1 cellular context compared by ENCODE assay signal in genomic region chr10:35838080-35838479, GRCh38.
TF ChIP-seq lines count a peak whose summit lies in the region.

No MANE protein-coding gene starts in this region.

TF ChIP-seq in neural cell, 6 proteins besides CTCF, POLR2A, EP300 and RAD21 (continued from another document):
- TF ChIP-seq, protein P1, sequence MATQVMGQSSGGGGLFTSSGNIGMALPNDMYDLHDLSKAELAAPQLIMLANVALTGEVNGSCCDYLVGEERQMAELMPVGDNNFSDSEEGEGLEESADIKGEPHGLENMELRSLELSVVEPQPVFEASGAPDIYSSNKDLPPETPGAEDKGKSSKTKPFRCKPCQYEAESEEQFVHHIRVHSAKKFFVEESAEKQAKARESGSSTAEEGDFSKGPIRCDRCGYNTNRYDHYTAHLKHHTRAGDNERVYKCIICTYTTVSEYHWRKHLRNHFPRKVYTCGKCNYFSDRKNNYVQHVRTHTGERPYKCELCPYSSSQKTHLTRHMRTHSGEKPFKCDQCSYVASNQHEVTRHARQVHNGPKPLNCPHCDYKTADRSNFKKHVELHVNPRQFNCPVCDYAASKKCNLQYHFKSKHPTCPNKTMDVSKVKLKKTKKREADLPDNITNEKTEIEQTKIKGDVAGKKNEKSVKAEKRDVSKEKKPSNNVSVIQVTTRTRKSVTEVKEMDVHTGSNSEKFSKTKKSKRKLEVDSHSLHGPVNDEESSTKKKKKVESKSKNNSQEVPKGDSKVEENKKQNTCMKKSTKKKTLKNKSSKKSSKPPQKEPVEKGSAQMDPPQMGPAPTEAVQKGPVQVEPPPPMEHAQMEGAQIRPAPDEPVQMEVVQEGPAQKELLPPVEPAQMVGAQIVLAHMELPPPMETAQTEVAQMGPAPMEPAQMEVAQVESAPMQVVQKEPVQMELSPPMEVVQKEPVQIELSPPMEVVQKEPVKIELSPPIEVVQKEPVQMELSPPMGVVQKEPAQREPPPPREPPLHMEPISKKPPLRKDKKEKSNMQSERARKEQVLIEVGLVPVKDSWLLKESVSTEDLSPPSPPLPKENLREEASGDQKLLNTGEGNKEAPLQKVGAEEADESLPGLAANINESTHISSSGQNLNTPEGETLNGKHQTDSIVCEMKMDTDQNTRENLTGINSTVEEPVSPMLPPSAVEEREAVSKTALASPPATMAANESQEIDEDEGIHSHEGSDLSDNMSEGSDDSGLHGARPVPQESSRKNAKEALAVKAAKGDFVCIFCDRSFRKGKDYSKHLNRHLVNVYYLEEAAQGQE (IDR thresholded peaks at IDR 0.05; ENCODE audit: borderline replicate concordance) = no peak
